In the genomic region with DNA sequence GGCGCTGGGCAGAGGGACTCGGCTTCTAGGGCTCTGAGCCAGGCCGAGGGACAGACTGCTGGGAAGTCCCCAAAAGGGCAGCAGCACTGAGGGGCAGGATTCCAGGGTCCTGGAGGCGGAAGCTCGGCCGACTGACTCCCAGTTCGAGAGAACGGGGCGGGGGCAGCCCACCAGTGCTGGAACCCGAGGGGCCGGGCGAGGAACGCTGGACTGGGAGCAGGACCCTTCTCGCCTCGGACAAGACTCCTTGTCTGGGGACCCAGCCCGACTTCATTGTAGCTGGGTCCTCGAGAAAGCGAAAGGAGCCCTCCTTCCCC, we compare ENCODE assay signal across 9 cellular contexts. TPM values are rescaled to one million over a fixed set of nuclear protein-coding genes. Genes with fewer than 3 reads are reported as not detected.
A peak's percentile ranks its signal among the peaks of the same experiment; 100 is the strongest.
DNase-seq lines count a peak whose midpoint lies in the region; ATAC-seq, FAIRE-seq and TF ChIP-seq lines count a peak whose summit lies in the region.
"Had no signal": no experiment of that assay in that cellular context is flagged by ENCODE, and none has a peak within 500 bp of the region (broad histone marks: within the 10 kb centered on the region; RNA-seq: fewer than 3 reads in every experiment).

No MANE protein-coding gene starts in this region.

- peak overlapping the region; percentile 44 for H3K27ac ChIP-seq in cardiac muscle cell
- peak overlapping the region; percentile 56 for H3K27ac ChIP-seq in adipose tissue (ENCODE audit: low read depth, low read length)
- H3K27ac ChIP-seq in HepG2 (ENCODE audit: extremely low read length, insufficient read depth, low read length): peak overlapping the region; percentile 5

- intact Hi-C loops in Right ventricle myocardium superior (cut with DNase I) (no loop called here), HepG2 (cut with micrococcal nuclease; ENCODE audit: unreplicated experiment) (loop anchor here (2.0 kb wide), 1 partner anchor 75 kb away; no protein-coding TSS in a partner anchor)

- H3K9me3 ChIP-seq in cardiac muscle cell (ENCODE audit: low read depth): no peaks in the 10 kb centered on the region
- no peaks in the 10 kb centered on the region for H3K9me3 ChIP-seq in HepG2 (ENCODE audit: low read length)

- BruUV-seq in HepG2 (replicated peaks; lab: Mats Ljungman, UMichigan): TSS peak; percentile 75

- H3K79me2 ChIP-seq in HepG2 (ENCODE audit: insufficient read depth, low read length): no peaks in the 10 kb centered on the region

- H4K20me1 ChIP-seq in HepG2 (ENCODE audit: insufficient read depth, low read length): no peaks in the 10 kb centered on the region

- in situ Hi-C loops in HepG2 (cut with HindIII; ENCODE audit: extremely low pct_ligation_motif_present, low pct_unique_long_range_greater_than_20kb): no loop called here

- no peak for TF ChIP-seq RAD21 in HepG2 (CRISPR knock-in tag; IDR thresholded peaks at IDR 0.05)

- peaks cover 5% of the 10 kb centered on the region for H3K36me3 Mint-ChIP-seq in type B pancreatic cell

- no peaks in the 10 kb centered on the region for H3K27me3 Mint-ChIP-seq in type B pancreatic cell

- H3K4me1 ChIP-seq in cardiac muscle cell (ENCODE audit: low read depth) (peaks cover 11% of the 10 kb centered on the region), HepG2 (ENCODE audit: insufficient read depth, low read length) (peaks cover 30% of the 10 kb centered on the region)

- no peak overlapping the region for H2AFZ ChIP-seq in HepG2 (ENCODE audit: low read length)

- DNase-seq in cardiac muscle cell (ENCODE audit: low read depth in 1 of 2, low spot score in 1 of 2) (no peak), Right ventricle myocardium superior (no peak), HepG2 (ENCODE audit: low spot score) (no peak), type B pancreatic cell (ENCODE audit: extremely low spot score, unreplicated experiment) (no peak), COLO668 (lab: John Stamatoyannopoulos, UW; ENCODE audit: unreplicated experiment) (no peak)
- DNase-seq in stimulated activated CD4-positive, alpha-beta T cell treated with anti-CD3 and anti-CD28 coated beads, Interleukin-4, amount 100 ng/mL, for 4 hours: no peak

- TF ChIP-seq CTCF in cardiac muscle cell (IDR thresholded peaks at IDR 0.05; ENCODE audit: low read depth, low read length) (no peak), HepG2 (CRISPR knock-in tag; IDR thresholded peaks at IDR 0.05) (no peak), type B pancreatic cell (conservative IDR thresholded peaks at IDR 0.05) (no peak)

- no peak for ATAC-seq in Right ventricle myocardium superior (ENCODE audit: poor library complexity)
- ATAC-seq in HepG2: no peak
- ATAC-seq in HG02970 (IDR thresholded peaks at IDR 0.05; ENCODE audit: low FRiP score, unreplicated experiment): no peak

- 0 to 1% (median 0%) methylated on average over 17 to 18 of the region's 18 CpGs for WGBS in adipose tissue, 3 donors
- 55% methylated on average over 9 of the region's 18 CpGs for WGBS in HepG2 (ENCODE audit: low lambda C conversion rate)

- TF ChIP-seq EP300 in HepG2 (IDR thresholded peaks at IDR 0.05; ENCODE audit: low read depth in 2 of 2, low read length in 2 of 2) (no peak), HepG2 (CRISPR knock-in tag; IDR thresholded peaks at IDR 0.05; ENCODE audit: borderline replicate concordance) (no peak)

- H3K36me3 ChIP-seq in cardiac muscle cell: no peaks in the 10 kb centered on the region
- H3K36me3 ChIP-seq in HepG2 (replicated peaks in 1 of 2; ENCODE audit: control insufficient read depth in 1 of 2, insufficient read depth in 2 of 2, low read length in 2 of 2): peaks cover 0 to 2% of the 10 kb centered on the region in 2 experiments; a peak in 2 of 5 replicates

- TF ChIP-seq POLR2A in HepG2 (IDR thresholded peaks at IDR 0.05; ENCODE audit: insufficient read depth in 1 of 2, low read depth in 2 of 2, low read length in 2 of 2): 0 out of 4 replicates have a peak, but pooled peaks of 1 of the 2 experiments have one; percentile 57

- CTCF ChIA-PET in HepG2 (lab: Yijun Ruan, JAX; ENCODE audit: low intra/inter-chr PET ratio, low total read pairs): interaction anchor here (2.0 kb wide), 1 partner anchor 78 kb away, joined by 7 read pairs; no protein-coding TSS in a partner anchor

- H3K9me3 Mint-ChIP-seq in type B pancreatic cell: no peaks in the 10 kb centered on the region

- no peak for FAIRE-seq in HepG2 (lab: Jason Lieb, UNC)
- FAIRE-seq: endometrium had no signal

- POLR2A ChIA-PET in HepG2 (lab: Yijun Ruan, JAX): interaction anchor here (1.1 to 5.6 kb wide), 6 partner anchors 9 to 68 kb away, joined by 4 to 78 read pairs (median 8); a partner anchor contains a TSS

- peak overlapping the region; percentile 88 for H3K4me3 Mint-ChIP-seq in type B pancreatic cell

- peaks cover 23% of the 10 kb centered on the region for H3K4me1 Mint-ChIP-seq in type B pancreatic cell (ENCODE audit: unreplicated experiment)

- H3K4me3 ChIP-seq in cardiac muscle cell: peak overlapping the region; percentile 58
- peak overlapping the region; percentile 80 to 87 (median 84) for H3K4me3 ChIP-seq in HepG2 (replicated peaks in 1 of 3; ENCODE audit: insufficient read depth in 1 of 3, low read depth in 2 of 3, low read length in 3 of 3)

- H3K4me2 ChIP-seq in HepG2 (ENCODE audit: low read depth, low read length): peak overlapping the region; percentile 94

- no peaks in the 10 kb centered on the region for H3K27me3 ChIP-seq in cardiac muscle cell
- H3K27me3 ChIP-seq in HepG2 (ENCODE audit: control insufficient read depth in 1 of 2, insufficient read depth in 2 of 2, low read length in 2 of 2): no peaks in the 10 kb centered on the region

- H3K9ac ChIP-seq in HepG2 (ENCODE audit: insufficient read depth, low read depth, low read length): peak overlapping the region; percentile 70

- peak overlapping the region; percentile 70 for H3K27ac Mint-ChIP-seq in type B pancreatic cell

RNA-seq across cellular contexts. Expression of a gene that starts 0.2 kb away (rescaled TPM):
- 10.5 and 11.6 TPM in 2 replicates for total RNA-seq in cardiac muscle cell
- polyA plus RNA-seq in cardiac muscle cell: 17.8 and 18.3 TPM in 2 replicates
- 29.4 TPM for total RNA-seq in Right ventricle myocardium superior
- polyA plus RNA-seq in adipose tissue: 10 to 100 TPM; 23.2 to 78.6 (median 60.5) TPM
- 4.0 and 4.1 TPM in 2 replicates for total RNA-seq in HepG2 (2016; rRNA removed; fragmentation: Illumina TruSeq; extraction: Trizol)
- 3.3 and 4.0 TPM in 2 replicates for total RNA-seq in HepG2 (2016; cell fraction: cytosol; rRNA removed; fragmentation: Illumina TruSeq; extraction: Trizol; ENCODE audit: low read depth)
- total RNA-seq in HepG2 (2016; cell fraction: insoluble cytoplasmic fraction; rRNA removed; fragmentation: Illumina TruSeq; extraction: Trizol): 2.2 and 3.5 TPM in 2 replicates
- total RNA-seq in HepG2 (2016; cell fraction: membrane; rRNA removed; fragmentation: Illumina TruSeq; extraction: Trizol): 5.1 and 5.5 TPM in 2 replicates
- total RNA-seq in HepG2 (2016; cell fraction: nucleus; rRNA removed; fragmentation: Illumina TruSeq; extraction: Trizol): 4.3 TPM in 2 replicates
- 7.1 and 8.9 TPM in 2 replicates for polyA plus RNA-seq in HepG2 (2011; rRNA removed)
- 2.3 and 3.4 TPM in 2 replicates for polyA plus RNA-seq in HepG2 (2011; cell fraction: cytosol; rRNA removed)
- 43.3 and 56.3 TPM in 2 replicates for polyA plus RNA-seq in HepG2 (2011; cell fraction: nucleus; rRNA removed)
- polyA plus RNA-seq in HepG2 (2012): 14.9 and 15.5 TPM in 2 replicates
- polyA plus RNA-seq in HepG2 (2016; cell fraction: cytosol; fragmentation: Illumina TruSeq; extraction: Trizol; ENCODE audit: low read depth): 6.5 and 6.8 TPM in 2 replicates
- polyA plus RNA-seq in HepG2 (2016; cell fraction: insoluble cytoplasmic fraction; fragmentation: Illumina TruSeq; extraction: Trizol; ENCODE audit: low read depth): 8.3 and 11.9 TPM in 2 replicates
- polyA plus RNA-seq in HepG2 (2016; cell fraction: membrane; fragmentation: Illumina TruSeq; extraction: Trizol; ENCODE audit: low read depth): 12.2 and 12.5 TPM in 2 replicates
- 40.0 and 44.3 TPM in 2 replicates for polyA plus RNA-seq in HepG2 (2016; cell fraction: nucleus; fragmentation: Illumina TruSeq; extraction: Trizol; ENCODE audit: insufficient read depth, low read depth)
- polyA minus RNA-seq in HepG2 (2011; rRNA and poly(A)+ RNA removed; ENCODE audit: low replicate concordance): 13.3 and 14.6 TPM in 2 replicates
- 5.4 and 6.2 TPM in 2 replicates for polyA minus RNA-seq in HepG2 (2011; cell fraction: cytosol; rRNA and poly(A)+ RNA removed)
- polyA minus RNA-seq in HepG2 (2011; cell fraction: nucleus; rRNA and poly(A)+ RNA removed): 6.8 and 10.8 TPM in 2 replicates
- 26.3 and 35.6 TPM in 2 replicates for total RNA-seq in type B pancreatic cell (ENCODE audit: low replicate concordance)

RNA-seq across cellular contexts. Expression of a gene that starts 9.6 kb away (rescaled TPM):
- total RNA-seq in cardiac muscle cell (1.9 and 6.7 TPM in 2 replicates), Right ventricle myocardium superior (2.8 TPM), HepG2 (2016; rRNA removed; fragmentation: Illumina TruSeq; extraction: Trizol) (0.35 and 0.93 TPM in 2 replicates), type B pancreatic cell (ENCODE audit: low replicate concordance) (0.72 and 0.86 TPM in 2 replicates)
- polyA plus RNA-seq in cardiac muscle cell (6.4 and 6.9 TPM in 2 replicates), adipose tissue (1 to 10 TPM in 2 of 3 donors, under 1 TPM in 1; 0.47 to 1.6 (median 1.1) TPM), HepG2 (2011; rRNA removed) (2.6 and 3.3 TPM in 2 replicates)
- 0.62 TPM in 1 of 2 replicates, not detected in the other for total RNA-seq in HepG2 (2016; cell fraction: cytosol; rRNA removed; fragmentation: Illumina TruSeq; extraction: Trizol; ENCODE audit: low read depth)
- 0.71 and 0.87 TPM in 2 replicates for total RNA-seq in HepG2 (2016; cell fraction: insoluble cytoplasmic fraction; rRNA removed; fragmentation: Illumina TruSeq; extraction: Trizol)
- 0.72 and 0.96 TPM in 2 replicates for total RNA-seq in HepG2 (2016; cell fraction: membrane; rRNA removed; fragmentation: Illumina TruSeq; extraction: Trizol)
- 0.50 and 0.81 TPM in 2 replicates for total RNA-seq in HepG2 (2016; cell fraction: nucleus; rRNA removed; fragmentation: Illumina TruSeq; extraction: Trizol)
- 0.74 and 0.88 TPM in 2 replicates for polyA plus RNA-seq in HepG2 (2011; cell fraction: cytosol; rRNA removed)
- 18.2 and 26.0 TPM in 2 replicates for polyA plus RNA-seq in HepG2 (2011; cell fraction: nucleus; rRNA removed)
- 2.6 and 2.8 TPM in 2 replicates for polyA plus RNA-seq in HepG2 (2012)
- polyA plus RNA-seq in HepG2 (2016; cell fraction: cytosol; fragmentation: Illumina TruSeq; extraction: Trizol; ENCODE audit: low read depth): 0.38 and 0.86 TPM in 2 replicates
- 0.45 and 0.92 TPM in 2 replicates for polyA plus RNA-seq in HepG2 (2016; cell fraction: insoluble cytoplasmic fraction; fragmentation: Illumina TruSeq; extraction: Trizol; ENCODE audit: low read depth)
- polyA plus RNA-seq in HepG2 (2016; cell fraction: membrane; fragmentation: Illumina TruSeq; extraction: Trizol; ENCODE audit: low read depth): 0.81 and 1.4 TPM in 2 replicates
- polyA plus RNA-seq in HepG2 (2016; cell fraction: nucleus; fragmentation: Illumina TruSeq; extraction: Trizol; ENCODE audit: insufficient read depth, low read depth): 3.6 and 4.5 TPM in 2 replicates
- 0.61 and 0.68 TPM in 2 replicates for polyA minus RNA-seq in HepG2 (2011; rRNA and poly(A)+ RNA removed; ENCODE audit: low replicate concordance)
- 0.88 TPM in 1 of 2 replicates, not detected in the other for polyA minus RNA-seq in HepG2 (2011; cell fraction: cytosol; rRNA and poly(A)+ RNA removed)
- polyA minus RNA-seq in HepG2 (2011; cell fraction: nucleus; rRNA and poly(A)+ RNA removed): 0.50 and 0.77 TPM in 2 replicates

RNA-seq across cellular contexts. Expression of a gene that starts 10.0 kb away (rescaled TPM):
- 57.9 and 65.8 TPM in 2 replicates for total RNA-seq in cardiac muscle cell
- 62.9 and 67.1 TPM in 2 replicates for polyA plus RNA-seq in cardiac muscle cell
- 720 TPM for total RNA-seq in Right ventricle myocardium superior
- polyA plus RNA-seq in adipose tissue: 100 to 1,000 TPM in 1 of 3 donors, 10 to 100 TPM in 2; 36.0 to 113 (median 78.9) TPM
- 79.0 and 104 TPM in 2 replicates for total RNA-seq in HepG2 (2016; rRNA removed; fragmentation: Illumina TruSeq; extraction: Trizol)
- total RNA-seq in HepG2 (2016; cell fraction: cytosol; rRNA removed; fragmentation: Illumina TruSeq; extraction: Trizol; ENCODE audit: low read depth): 19.8 and 24.9 TPM in 2 replicates
- total RNA-seq in HepG2 (2016; cell fraction: insoluble cytoplasmic fraction; rRNA removed; fragmentation: Illumina TruSeq; extraction: Trizol): 62.8 and 109 TPM in 2 replicates
- 101 and 114 TPM in 2 replicates for total RNA-seq in HepG2 (2016; cell fraction: membrane; rRNA removed; fragmentation: Illumina TruSeq; extraction: Trizol)
- total RNA-seq in HepG2 (2016; cell fraction: nucleus; rRNA removed; fragmentation: Illumina TruSeq; extraction: Trizol): 47.9 and 62.6 TPM in 2 replicates
- polyA plus RNA-seq in HepG2 (2011; rRNA removed): 70.0 and 77.7 TPM in 2 replicates
- polyA plus RNA-seq in HepG2 (2011; cell fraction: cytosol; rRNA removed): 41.2 and 41.3 TPM in 2 replicates
- polyA plus RNA-seq in HepG2 (2011; cell fraction: nucleus; rRNA removed): 56.4 and 66.4 TPM in 2 replicates
- polyA plus RNA-seq in HepG2 (2012): 64.6 and 76.7 TPM in 2 replicates
- 35.2 and 41.4 TPM in 2 replicates for polyA plus RNA-seq in HepG2 (2016; cell fraction: cytosol; fragmentation: Illumina TruSeq; extraction: Trizol; ENCODE audit: low read depth)
- polyA plus RNA-seq in HepG2 (2016; cell fraction: insoluble cytoplasmic fraction; fragmentation: Illumina TruSeq; extraction: Trizol; ENCODE audit: low read depth): 92.0 and 117 TPM in 2 replicates
- polyA plus RNA-seq in HepG2 (2016; cell fraction: membrane; fragmentation: Illumina TruSeq; extraction: Trizol; ENCODE audit: low read depth): 104 and 124 TPM in 2 replicates
- polyA plus RNA-seq in HepG2 (2016; cell fraction: nucleus; fragmentation: Illumina TruSeq; extraction: Trizol; ENCODE audit: insufficient read depth, low read depth): 138 and 143 TPM in 2 replicates
- polyA minus RNA-seq in HepG2 (2011; rRNA and poly(A)+ RNA removed; ENCODE audit: low replicate concordance): 103 and 104 TPM in 2 replicates
- polyA minus RNA-seq in HepG2 (2011; cell fraction: cytosol; rRNA and poly(A)+ RNA removed): 33.7 and 51.0 TPM in 2 replicates
- polyA minus RNA-seq in HepG2 (2011; cell fraction: nucleus; rRNA and poly(A)+ RNA removed): 23.3 and 28.5 TPM in 2 replicates
- 102 and 130 TPM in 2 replicates for total RNA-seq in type B pancreatic cell (ENCODE audit: low replicate concordance)

RNA-seq across cellular contexts. Expression of a gene that starts 20.1 kb away (rescaled TPM):
- total RNA-seq in cardiac muscle cell (199 and 227 TPM in 2 replicates), Right ventricle myocardium superior (158 TPM), HepG2 (2016; rRNA removed; fragmentation: Illumina TruSeq; extraction: Trizol) (59.0 and 74.8 TPM in 2 replicates), type B pancreatic cell (ENCODE audit: low replicate concordance) (60.5 and 73.1 TPM in 2 replicates)
- polyA plus RNA-seq in cardiac muscle cell (394 and 399 TPM in 2 replicates), adipose tissue (10 to 100 TPM; 34.0 to 73.9 (median 73.1) TPM), HepG2 (2011; rRNA removed) (46.6 and 51.0 TPM in 2 replicates)
- 15.5 and 15.8 TPM in 2 replicates for total RNA-seq in HepG2 (2016; cell fraction: cytosol; rRNA removed; fragmentation: Illumina TruSeq; extraction: Trizol; ENCODE audit: low read depth)
- 57.5 and 79.4 TPM in 2 replicates for total RNA-seq in HepG2 (2016; cell fraction: insoluble cytoplasmic fraction; rRNA removed; fragmentation: Illumina TruSeq; extraction: Trizol)
- total RNA-seq in HepG2 (2016; cell fraction: membrane; rRNA removed; fragmentation: Illumina TruSeq; extraction: Trizol): 24.4 and 25.5 TPM in 2 replicates
- total RNA-seq in HepG2 (2016; cell fraction: nucleus; rRNA removed; fragmentation: Illumina TruSeq; extraction: Trizol): 29.6 and 30.0 TPM in 2 replicates
- 42.5 and 54.3 TPM in 2 replicates for polyA plus RNA-seq in HepG2 (2011; cell fraction: cytosol; rRNA removed)
- 48.9 and 55.1 TPM in 2 replicates for polyA plus RNA-seq in HepG2 (2011; cell fraction: nucleus; rRNA removed)
- 46.7 and 52.1 TPM in 2 replicates for polyA plus RNA-seq in HepG2 (2012)
- 18.4 and 18.9 TPM in 2 replicates for polyA plus RNA-seq in HepG2 (2016; cell fraction: cytosol; fragmentation: Illumina TruSeq; extraction: Trizol; ENCODE audit: low read depth)
- 103 and 105 TPM in 2 replicates for polyA plus RNA-seq in HepG2 (2016; cell fraction: insoluble cytoplasmic fraction; fragmentation: Illumina TruSeq; extraction: Trizol; ENCODE audit: low read depth)
- polyA plus RNA-seq in HepG2 (2016; cell fraction: membrane; fragmentation: Illumina TruSeq; extraction: Trizol; ENCODE audit: low read depth): 24.3 and 25.8 TPM in 2 replicates
- polyA plus RNA-seq in HepG2 (2016; cell fraction: nucleus; fragmentation: Illumina TruSeq; extraction: Trizol; ENCODE audit: insufficient read depth, low read depth): 73.4 and 75.2 TPM in 2 replicates
- polyA minus RNA-seq in HepG2 (2011; rRNA and poly(A)+ RNA removed; ENCODE audit: low replicate concordance): 13.7 and 25.4 TPM in 2 replicates
- 15.3 and 21.8 TPM in 2 replicates for polyA minus RNA-seq in HepG2 (2011; cell fraction: cytosol; rRNA and poly(A)+ RNA removed)
- polyA minus RNA-seq in HepG2 (2011; cell fraction: nucleus; rRNA and poly(A)+ RNA removed): 19.0 and 27.0 TPM in 2 replicates

RNA-seq across cellular contexts. Expression of a gene that starts 36.8 kb away (rescaled TPM):
- total RNA-seq in cardiac muscle cell (595 and 1,068 TPM in 2 replicates), Right ventricle myocardium superior (534 TPM), HepG2 (2016; rRNA removed; fragmentation: Illumina TruSeq; extraction: Trizol) (59.8 and 68.2 TPM in 2 replicates), type B pancreatic cell (ENCODE audit: low replicate concordance) (4.8 and 24.0 TPM in 2 replicates)
- polyA plus RNA-seq in cardiac muscle cell (955 and 1,853 TPM in 2 replicates), adipose tissue (10 to 100 TPM in 1 of 3 donors, 1 to 10 TPM in 2; 5.1 to 13.5 (median 6.4) TPM), HepG2 (2011; rRNA removed) (51.9 and 69.8 TPM in 2 replicates)
- total RNA-seq in HepG2 (2016; cell fraction: cytosol; rRNA removed; fragmentation: Illumina TruSeq; extraction: Trizol; ENCODE audit: low read depth): 28.3 and 29.6 TPM in 2 replicates
- 63.3 and 64.1 TPM in 2 replicates for total RNA-seq in HepG2 (2016; cell fraction: insoluble cytoplasmic fraction; rRNA removed; fragmentation: Illumina TruSeq; extraction: Trizol)
- total RNA-seq in HepG2 (2016; cell fraction: membrane; rRNA removed; fragmentation: Illumina TruSeq; extraction: Trizol): 24.9 and 26.4 TPM in 2 replicates
- 60.8 and 62.5 TPM in 2 replicates for total RNA-seq in HepG2 (2016; cell fraction: nucleus; rRNA removed; fragmentation: Illumina TruSeq; extraction: Trizol)
- 25.2 and 41.5 TPM in 2 replicates for polyA plus RNA-seq in HepG2 (2011; cell fraction: cytosol; rRNA removed)
- 315 and 418 TPM in 2 replicates for polyA plus RNA-seq in HepG2 (2011; cell fraction: nucleus; rRNA removed)
- 30.6 and 32.9 TPM in 2 replicates for polyA plus RNA-seq in HepG2 (2012)
- polyA plus RNA-seq in HepG2 (2016; cell fraction: cytosol; fragmentation: Illumina TruSeq; extraction: Trizol; ENCODE audit: low read depth): 29.4 and 30.6 TPM in 2 replicates
- 80.8 and 89.8 TPM in 2 replicates for polyA plus RNA-seq in HepG2 (2016; cell fraction: insoluble cytoplasmic fraction; fragmentation: Illumina TruSeq; extraction: Trizol; ENCODE audit: low read depth)
- polyA plus RNA-seq in HepG2 (2016; cell fraction: membrane; fragmentation: Illumina TruSeq; extraction: Trizol; ENCODE audit: low read depth): 21.3 and 21.5 TPM in 2 replicates
- polyA plus RNA-seq in HepG2 (2016; cell fraction: nucleus; fragmentation: Illumina TruSeq; extraction: Trizol; ENCODE audit: insufficient read depth, low read depth): 236 and 244 TPM in 2 replicates
- 27.3 and 88.8 TPM in 2 replicates for polyA minus RNA-seq in HepG2 (2011; rRNA and poly(A)+ RNA removed; ENCODE audit: low replicate concordance)
- polyA minus RNA-seq in HepG2 (2011; cell fraction: cytosol; rRNA and poly(A)+ RNA removed): 6.0 and 7.5 TPM in 2 replicates
- 27.0 and 31.7 TPM in 2 replicates for polyA minus RNA-seq in HepG2 (2011; cell fraction: nucleus; rRNA and poly(A)+ RNA removed)

Comparison
In these comparisons a context has a peak if more than half of its experiments do, and no peak if none do; other contexts are left out.
1. H3K27ac ChIP-seq: peak in every context shown above with its lines; median percentile 56 in adipose tissue; 44 in cardiac muscle cell; 5 in HepG2.